Comparison of ENCODE assay signal across 1 cellular context in genomic region chr12:4272976-4273650, GRCh38.
TF ChIP-seq lines count a peak whose summit lies in the region.

No MANE protein-coding gene starts in this region.

TF ChIP-seq in GM12878, 131 proteins besides CTCF, POLR2A, EP300 and RAD21:
- TF ChIP-seq RELB (IDR thresholded peaks at IDR 0.05; ENCODE audit: low read depth) (0 out of 2 replicates have a peak, but pooled peaks have one; percentile 15), POLR2AphosphoS2 (IDR thresholded peaks at IDR 0.05; ENCODE audit: low read depth, low read length) (no peak), POU2F2 (IDR thresholded peaks at IDR 0.05; ENCODE audit: borderline replicate concordance, low read depth, low read length) (no peak), IKZF1 (conservative IDR thresholded peaks at IDR 0.05) (peak; percentile 18; the same call in 1 of the 2 replicates)
